Comparison of ENCODE assay signal across 24 cellular contexts in the genomic region with DNA sequence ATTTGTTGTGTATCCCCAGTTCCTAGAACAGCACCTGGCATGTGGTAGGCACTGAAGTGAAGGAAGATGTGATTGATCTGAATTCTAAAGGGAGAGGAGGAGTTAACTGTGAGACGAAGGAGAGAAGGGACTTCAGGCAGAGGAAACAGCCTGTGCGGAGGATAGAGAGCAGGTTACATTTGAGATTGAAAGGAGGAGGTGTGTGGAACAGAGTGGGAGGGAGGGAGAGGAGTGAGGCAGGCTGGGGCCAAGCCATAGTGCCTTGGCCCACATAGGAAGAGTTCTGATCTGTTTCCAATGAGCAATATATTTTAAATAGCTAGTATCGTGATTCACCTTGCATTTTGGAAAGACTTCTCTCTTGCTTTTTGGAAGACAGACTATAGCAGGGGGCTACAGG. TPM values are rescaled to one million over a fixed set of nuclear protein-coding genes. Genes with fewer than 3 reads are reported as not detected.
DNase-seq lines count a peak whose midpoint lies in the region; ATAC-seq and TF ChIP-seq lines count a peak whose summit lies in the region.
"Had no signal": no experiment of that assay in that cellular context is flagged by ENCODE, and none has a peak within 500 bp of the region (broad histone marks: within the 10 kb centered on the region; RNA-seq: fewer than 3 reads in every experiment).

No MANE protein-coding gene starts in this region.

- no peak for ATAC-seq in activated CD8-positive, alpha-beta T cell treated with anti-CD3 and anti-CD28 coated beads for 36 hours
- ATAC-seq in naive thymus-derived CD4-positive, alpha-beta T cell, result no peak
- ATAC-seq in GM18502 (IDR thresholded peaks at IDR 0.05; ENCODE audit: poor library complexity, unreplicated experiment), result no peak
- ATAC-seq: activated CD4-positive, CD25-positive, alpha-beta regulatory T cell treated with anti-CD3 and anti-CD28 coated beads, Interleukin-2, amount 50 U/mL, for 24 hours; Panc1; psoas muscle had no signal

- no peaks in the 10 kb centered on the region for H3K9me3 ChIP-seq in BLaER1 treated with 17β-estradiol and CSF1 and Interleukin-3, amounts not matched to agents 10 nM and 100 nM (replicated peaks in 1 of 11)
- no peaks in the 10 kb centered on the region for H3K9me3 ChIP-seq in naive thymus-derived CD4-positive, alpha-beta T cell (ENCODE audit: control insufficient read depth in 2 of 3, low read length in 3 of 3)
- H3K9me3 ChIP-seq: BE2C, psoas muscle, SJCRH30, transverse colon had no signal

- peaks cover 86 to 100% (median 100%) of the 10 kb centered on the region in 11 experiments for H4K20me1 ChIP-seq in BLaER1 treated with 17β-estradiol and CSF1 and Interleukin-3, amounts not matched to agents 10 nM and 100 nM

- no peaks in the 10 kb centered on the region for H3K27me3 ChIP-seq in BLaER1 treated with 17β-estradiol and CSF1 and Interleukin-3, amounts not matched to agents 10 nM and 100 nM
- H3K27me3 ChIP-seq in naive thymus-derived CD4-positive, alpha-beta T cell (ENCODE audit: control insufficient read depth in 2 of 2, insufficient read depth in 2 of 2, low read length in 2 of 2), result no peaks in the 10 kb centered on the region
- H3K27me3 ChIP-seq: BE2C, SJCRH30, transverse colon had no signal

- peak overlapping the region in 6 of 11 experiments; percentile 2 to 76 (median 63); a peak in 5 of 22 replicates for H3K27ac ChIP-seq in BLaER1 treated with 17β-estradiol and CSF1 and Interleukin-3, amounts not matched to agents 10 nM and 100 nM
- no peak overlapping the region for H3K27ac ChIP-seq in naive thymus-derived CD4-positive, alpha-beta T cell (ENCODE audit: low read depth, low read length)
- H3K27ac ChIP-seq: 22Rv1, psoas muscle, SJCRH30, transverse colon had no signal

- DNase-seq in T-helper 1 cell, result no peak
- DNase-seq in activated CD8-positive, alpha-beta T cell treated with anti-CD3 and anti-CD28 coated beads for 36 hours, result no peak
- DNase-seq in naive thymus-derived CD4-positive, alpha-beta T cell, result no peak
- DNase-seq in NCI-H2196 (lab: John Stamatoyannopoulos, UW; ENCODE audit: unreplicated experiment), result no peak
- no peak for DNase-seq in NCI-H69 (lab: John Stamatoyannopoulos, UW)
- DNase-seq: activated gamma-delta T cell treated with Interleukin-2 at 50 U/mL for 16 hours; BE2C; midbrain; NCI-H1105; NCI-H2081; NCI-H510A; NK-92 treated with Interleukin-12 subunit alpha and Interleukin-12 subunit beta, amount 100 ng/mL, for 24 hours; psoas muscle; SJCRH30; small intestine; stimulated activated CD4-positive, alpha-beta T cell treated with anti-CD3 and anti-CD28 coated beads, Interleukin-2, amount 100 ng/mL, for 48 hours; transverse colon had no signal

- H3K4me1 ChIP-seq in BLaER1 treated with 17β-estradiol and CSF1 and Interleukin-3, amounts not matched to agents 10 nM and 100 nM, result peaks cover 32 to 66% (median 42%) of the 10 kb centered on the region in 10 experiments
- peaks cover 36 to 46% of the 10 kb centered on the region in 2 donors for H3K4me1 ChIP-seq in naive thymus-derived CD4-positive, alpha-beta T cell (ENCODE audit: control insufficient read depth in 2 of 2, insufficient read depth in 2 of 2, low read length in 2 of 2)
- H3K4me1 ChIP-seq: BE2C, SJCRH30 had no signal

- CTCF ChIA-PET in activated CD8-positive, alpha-beta T cell treated with anti-CD3 and anti-CD28 coated beads for 36 hours (lab: Charles Lee), result interaction anchor here (0.9 to 11.3 kb wide), 5 partner anchors 18 to 341 kb away, joined by 3 to 123 read pairs (median 21); partner anchors contain the start of genes MROH8 and RPN2
- CTCF ChIA-PET in naive thymus-derived CD4-positive, alpha-beta T cell (lab: Charles Lee), result interaction anchor here (4.9 to 9.3 kb wide), 2 partner anchors 16 to 339 kb away, joined by 42 to 53 read pairs; partner anchors contain the start of genes MROH8 and RPN2

- H3K27ac Mint-ChIP-seq in T-helper 1 cell treated with Interleukin-12 subunit alpha and Interleukin-12 subunit beta and Interleukin-4 antibody, amounts not matched to agents 30 μg/mL and 1 μg/mL, for 36 hours, result peak overlapping the region; percentile 60
- peak overlapping the region; percentile 41 for H3K27ac Mint-ChIP-seq in activated CD8-positive, alpha-beta T cell treated with anti-CD3 and anti-CD28 coated beads for 36 hours
- peak overlapping the region in 8 of 9 donors; percentile 55 to 94 (median 79) for H3K27ac Mint-ChIP-seq in naive thymus-derived CD4-positive, alpha-beta T cell

- H3K36me3 Mint-ChIP-seq in T-helper 1 cell treated with Interleukin-12 subunit alpha and Interleukin-12 subunit beta and Interleukin-4 antibody, amounts not matched to agents 30 μg/mL and 1 μg/mL, for 36 hours (ENCODE audit: low read depth), result peaks cover 32% of the 10 kb centered on the region
- peaks cover 54% of the 10 kb centered on the region for H3K36me3 Mint-ChIP-seq in activated CD8-positive, alpha-beta T cell treated with anti-CD3 and anti-CD28 coated beads for 36 hours (ENCODE audit: low read depth)
- peaks cover 0 to 22% (median 11%) of the 10 kb centered on the region in 5 donors for H3K36me3 Mint-ChIP-seq in naive thymus-derived CD4-positive, alpha-beta T cell

- no peak overlapping the region for H3K4me3 Mint-ChIP-seq in T-helper 1 cell treated with Interleukin-12 subunit alpha and Interleukin-12 subunit beta and Interleukin-4 antibody, amounts not matched to agents 30 μg/mL and 1 μg/mL, for 36 hours
- H3K4me3 Mint-ChIP-seq in activated CD8-positive, alpha-beta T cell treated with anti-CD3 and anti-CD28 coated beads for 36 hours, result no peak overlapping the region
- H3K4me3 Mint-ChIP-seq in naive thymus-derived CD4-positive, alpha-beta T cell, result peak overlapping the region in 2 of 10 donors; percentile 51 to 75
- H3K4me3 Mint-ChIP-seq: stimulated activated naive CD8-positive, alpha-beta T cell treated with anti-CD3 and anti-CD28 coated beads, Interleukin-15, Interleukin-2, amounts not matched to agents 100 ng/mL and 50 ng/mL, for 24 hours had no signal

- H3K36me3 ChIP-seq in BLaER1 treated with 17β-estradiol and CSF1 and Interleukin-3, amounts not matched to agents 10 nM and 100 nM, result peaks cover 61 to 94% (median 78%) of the 10 kb centered on the region in 11 experiments
- H3K36me3 ChIP-seq in naive thymus-derived CD4-positive, alpha-beta T cell (ENCODE audit: control insufficient read depth in 2 of 3, insufficient read depth in 3 of 3, low read length in 3 of 3), result peaks cover 0 to 33% (median 0%) of the 10 kb centered on the region in 3 experiments

- peaks cover 56% of the 10 kb centered on the region for H3K4me1 Mint-ChIP-seq in T-helper 1 cell treated with Interleukin-12 subunit alpha and Interleukin-12 subunit beta and Interleukin-4 antibody, amounts not matched to agents 30 μg/mL and 1 μg/mL, for 36 hours (ENCODE audit: low read depth)
- peaks cover 69% of the 10 kb centered on the region for H3K4me1 Mint-ChIP-seq in activated CD8-positive, alpha-beta T cell treated with anti-CD3 and anti-CD28 coated beads for 36 hours (ENCODE audit: low read depth)
- peaks cover 60 to 85% (median 78%) of the 10 kb centered on the region in 7 donors for H3K4me1 Mint-ChIP-seq in naive thymus-derived CD4-positive, alpha-beta T cell

- H3K27me3 Mint-ChIP-seq in T-helper 1 cell treated with Interleukin-12 subunit alpha and Interleukin-12 subunit beta and Interleukin-4 antibody, amounts not matched to agents 30 μg/mL and 1 μg/mL, for 36 hours (ENCODE audit: low read depth), result no peaks in the 10 kb centered on the region
- no peaks in the 10 kb centered on the region for H3K27me3 Mint-ChIP-seq in activated CD8-positive, alpha-beta T cell treated with anti-CD3 and anti-CD28 coated beads for 36 hours
- no peaks in the 10 kb centered on the region for H3K27me3 Mint-ChIP-seq in naive thymus-derived CD4-positive, alpha-beta T cell
- H3K27me3 Mint-ChIP-seq: stimulated activated naive CD8-positive, alpha-beta T cell treated with anti-CD3 and anti-CD28 coated beads, Interleukin-15, Interleukin-2, amounts not matched to agents 100 ng/mL and 50 ng/mL, for 24 hours had no signal

- peak overlapping the region in 5 of 11 experiments; percentile 23 to 56 (median 45); a peak in 4 of 22 replicates for H3K4me2 ChIP-seq in BLaER1 treated with 17β-estradiol and CSF1 and Interleukin-3, amounts not matched to agents 10 nM and 100 nM

- H3K4me3 ChIP-seq in BLaER1 treated with 17β-estradiol and CSF1 and Interleukin-3, amounts not matched to agents 10 nM and 100 nM, result no peak overlapping the region
- H3K4me3 ChIP-seq in naive thymus-derived CD4-positive, alpha-beta T cell (ENCODE audit: low read length), result no peak overlapping the region
- H3K4me3 ChIP-seq: SJCRH30, transverse colon had no signal

- H3K9ac ChIP-seq in BLaER1 treated with 17β-estradiol and CSF1 and Interleukin-3, amounts not matched to agents 10 nM and 100 nM, result peak overlapping the region in 6 of 11 experiments; percentile 1 to 56 (median 26); a peak in 3 of 22 replicates

- intact Hi-C loops in activated CD8-positive, alpha-beta T cell treated with anti-CD3 and anti-CD28 coated beads for 36 hours (cut with micrococcal nuclease), result loop anchor here (5.0 kb wide), 1 partner anchor 189 kb away; no protein-coding TSS in a partner anchor
- intact Hi-C loops in naive thymus-derived CD4-positive, alpha-beta T cell (cut with micrococcal nuclease), result no loop called here

- no peaks in the 10 kb centered on the region for H3K9me3 Mint-ChIP-seq in T-helper 1 cell treated with Interleukin-12 subunit alpha and Interleukin-12 subunit beta and Interleukin-4 antibody, amounts not matched to agents 30 μg/mL and 1 μg/mL, for 36 hours
- H3K9me3 Mint-ChIP-seq in activated CD8-positive, alpha-beta T cell treated with anti-CD3 and anti-CD28 coated beads for 36 hours, result no peaks in the 10 kb centered on the region
- H3K9me3 Mint-ChIP-seq in naive thymus-derived CD4-positive, alpha-beta T cell, result peaks cover 0 to 2% (median 0%) of the 10 kb centered on the region in 11 donors
- H3K9me3 Mint-ChIP-seq: stimulated activated naive CD8-positive, alpha-beta T cell treated with anti-CD3 and anti-CD28 coated beads, Interleukin-15, Interleukin-2, amounts not matched to agents 100 ng/mL and 50 ng/mL, for 24 hours had no signal

- TF ChIP-seq CTCF in activated CD8-positive, alpha-beta T cell treated with anti-CD3 and anti-CD28 coated beads for 36 hours (IDR thresholded peaks at IDR 0.05), result no peak

- POLR2A ChIA-PET in activated CD8-positive, alpha-beta T cell treated with anti-CD3 and anti-CD28 coated beads for 36 hours (lab: Charles Lee), result interaction anchor here (1.4 to 4.9 kb wide), 2 partner anchors 14 to 98 kb away, joined by 4 to 30 read pairs; partner anchors contain the start of genes MROH8, RBL1 and RPN2
- POLR2A ChIA-PET in naive thymus-derived CD4-positive, alpha-beta T cell (lab: Charles Lee), result interaction anchor here (1.2 to 3.5 kb wide), 2 partner anchors 14 to 18 kb away, joined by 3 to 18 read pairs; partner anchors contain the start of genes MROH8 and RPN2

RNA-seq across cellular contexts. Expression of gene MROH8, which starts 13.9 kb away (rescaled TPM):
- total RNA-seq in activated CD8-positive, alpha-beta T cell treated with anti-CD3 and anti-CD28 coated beads for 36 hours, result 1 to 10 TPM; 2.1 to 3.1 TPM
- total RNA-seq in naive thymus-derived CD4-positive, alpha-beta T cell, result 1 to 10 TPM; 1.2 to 1.9 (median 1.6) TPM
- polyA plus RNA-seq in naive thymus-derived CD4-positive, alpha-beta T cell, result 1 to 10 TPM in 1 of 2 donors, under 1 TPM in 1; 0.59 to 1.7 TPM

RNA-seq across cellular contexts. Expression of gene RPN2, which starts 14.1 kb away (rescaled TPM):
- total RNA-seq in activated CD8-positive, alpha-beta T cell treated with anti-CD3 and anti-CD28 coated beads for 36 hours, result 100 to 1,000 TPM; 103 to 107 TPM
- 100 to 1,000 TPM in 4 of 5 experiments, 10 to 100 TPM in 1; 88.7 to 222 (median 108) TPM for total RNA-seq in naive thymus-derived CD4-positive, alpha-beta T cell
- 100 to 1,000 TPM; 241 to 281 TPM for polyA plus RNA-seq in naive thymus-derived CD4-positive, alpha-beta T cell
